In the genomic region with DNA sequence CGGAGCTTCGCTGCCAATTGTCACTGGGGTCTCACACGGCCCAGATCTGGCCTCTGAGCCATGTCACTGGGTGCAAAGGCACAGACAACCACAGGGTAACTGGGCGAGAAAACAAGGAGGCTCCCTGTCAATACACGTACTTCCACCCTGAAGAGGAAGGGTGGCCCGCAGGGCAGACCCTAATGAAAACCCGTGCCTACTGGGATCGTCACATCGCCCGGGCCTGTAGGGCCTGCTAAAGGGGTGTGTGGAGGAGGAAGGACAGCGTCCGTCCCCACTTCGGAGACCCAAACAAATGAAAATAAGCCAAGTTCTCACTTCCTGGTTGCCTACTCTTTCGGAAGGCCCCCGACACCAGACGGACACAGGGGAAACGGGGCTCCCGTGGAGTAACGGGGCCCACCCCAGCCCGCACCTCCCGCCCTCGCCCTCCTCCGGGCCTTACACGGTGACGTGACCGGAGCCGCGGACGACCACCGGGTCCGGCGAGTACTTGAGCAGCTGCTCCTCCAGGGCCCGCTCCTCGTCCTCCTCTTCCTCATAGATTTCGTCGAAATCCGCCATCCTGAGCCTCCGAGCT, we compare ENCODE assay signal across 9 cellular contexts. TPM values are rescaled to one million over a fixed set of nuclear protein-coding genes. Genes with fewer than 3 reads are reported as not detected.
A peak's percentile ranks its signal among the peaks of the same experiment; 100 is the strongest.
DNase-seq lines count a peak whose midpoint lies in the region; ATAC-seq and TF ChIP-seq lines count a peak whose summit lies in the region.
"Had no signal": no experiment of that assay in that cellular context is flagged by ENCODE, and none has a peak within 500 bp of the region (broad histone marks: within the 10 kb centered on the region; RNA-seq: fewer than 3 reads in every experiment).

No MANE protein-coding gene starts in this region.

- no peaks in the 10 kb centered on the region for H3K9me3 Mint-ChIP-seq in naive thymus-derived CD4-positive, alpha-beta T cell

- TF ChIP-seq CTCF in GM10266 (IDR thresholded peaks at IDR 0.05; ENCODE audit: control insufficient read depth, insufficient read depth, low read depth, missing control alignments): no peak

- H3K4me3 ChIP-seq in esophagus (ENCODE audit: low read depth in 1 of 2, low read length in 2 of 2): peak overlapping the region; percentile 98
- H3K4me3 ChIP-seq in naive thymus-derived CD4-positive, alpha-beta T cell (ENCODE audit: low read length): peak overlapping the region; percentile 68

- H3K27ac Mint-ChIP-seq in naive thymus-derived CD4-positive, alpha-beta T cell: peak overlapping the region; percentile 95 to 99 (median 98)

- H3K4me3 Mint-ChIP-seq in naive thymus-derived CD4-positive, alpha-beta T cell: peak overlapping the region; percentile 94 to 100 (median 97)

- 1% methylated on average over 38 of the region's 38 CpGs for WGBS in esophagus, 2 donors

- POLR2A ChIA-PET in naive thymus-derived CD4-positive, alpha-beta T cell (lab: Charles Lee): interaction anchor here (0.6 to 2.0 kb wide), 6 partner anchors 8 to 879 kb away, joined by 3 to 7 read pairs (median 3); no protein-coding TSS in a partner anchor

- H3K36me3 Mint-ChIP-seq in naive thymus-derived CD4-positive, alpha-beta T cell: peaks cover 0 to 15% (median 0%) of the 10 kb centered on the region in 5 donors

- peak overlapping the region; percentile 90 to 96 for H3K27ac ChIP-seq in esophagus (ENCODE audit: low read depth in 2 of 2, low read length in 1 of 2)
- peak overlapping the region; percentile 100 for H3K27ac ChIP-seq in naive thymus-derived CD4-positive, alpha-beta T cell (ENCODE audit: low read depth, low read length)
- H3K27ac ChIP-seq in temporal lobe (ENCODE audit: low read depth, low read length): peak overlapping the region; percentile 79

- CTCF ChIA-PET in naive thymus-derived CD4-positive, alpha-beta T cell (lab: Charles Lee): interaction anchor here (0.9 kb wide), 1 partner anchor 1351 kb away, joined by 3 read pairs; no protein-coding TSS in a partner anchor

- intact Hi-C loops in naive thymus-derived CD4-positive, alpha-beta T cell (cut with micrococcal nuclease): loop anchor here (1.0 to 10.0 kb wide), 15 partner anchors 8 to 1884 kb away; partner anchors contain the start of genes CEP135 (in 2 of the 2), EXOC1 (in 2 of the 2), SCFD2 (in 2 of the 2) and CLOCK (in 1 of the 2)

- H3K9me3 ChIP-seq in esophagus (ENCODE audit: control insufficient read depth in 2 of 2, insufficient read depth in 1 of 2, low read depth in 1 of 2, low read length in 1 of 2): no peaks in the 10 kb centered on the region
- H3K9me3 ChIP-seq in naive thymus-derived CD4-positive, alpha-beta T cell (ENCODE audit: control insufficient read depth in 2 of 3, low read length in 3 of 3): no peaks in the 10 kb centered on the region

- ATAC-seq in GM21723 (IDR thresholded peaks at IDR 0.05; ENCODE audit: unreplicated experiment): peak; percentile 40
- ATAC-seq in naive thymus-derived CD4-positive, alpha-beta T cell: peak; percentile 21

- H3K27me3 Mint-ChIP-seq in naive thymus-derived CD4-positive, alpha-beta T cell: peaks cover 0 to 2% (median 0%) of the 10 kb centered on the region in 5 donors

- H3K36me3 ChIP-seq in esophagus (ENCODE audit: control insufficient read depth in 2 of 2, insufficient read depth in 2 of 2, low read length in 1 of 2): no peaks in the 10 kb centered on the region
- peaks cover 0 to 8% (median 0%) of the 10 kb centered on the region in 3 experiments for H3K36me3 ChIP-seq in naive thymus-derived CD4-positive, alpha-beta T cell (ENCODE audit: control insufficient read depth in 2 of 3, insufficient read depth in 3 of 3, low read length in 3 of 3)

- peak; percentile 52 for DNase-seq in GM10266 (ENCODE audit: extremely low spot score)
- peak; percentile 22 for DNase-seq in LHCN-M2 (ENCODE audit: low read depth)
- DNase-seq in activated T-cell treated with anti-CD3 and anti-CD28 coated beads for 24 hours (ENCODE audit: low read depth): peak; percentile 15
- DNase-seq in naive thymus-derived CD4-positive, alpha-beta T cell: peak in 5 of 9 donors; percentile 43 to 52 (median 45)
- DNase-seq in cerebellum (ENCODE audit: low spot score): no peak

- no peaks in the 10 kb centered on the region for H3K27me3 ChIP-seq in esophagus (ENCODE audit: control insufficient read depth in 1 of 2, insufficient read depth in 2 of 2, low read length in 2 of 2)
- no peaks in the 10 kb centered on the region for H3K27me3 ChIP-seq in naive thymus-derived CD4-positive, alpha-beta T cell (ENCODE audit: control insufficient read depth in 2 of 2, insufficient read depth in 2 of 2, low read length in 2 of 2)

- H3K4me1 Mint-ChIP-seq in naive thymus-derived CD4-positive, alpha-beta T cell: peaks cover 44 to 66% (median 49%) of the 10 kb centered on the region in 7 donors

- peaks cover 0 to 4% of the 10 kb centered on the region in 2 donors for H3K4me1 ChIP-seq in esophagus (ENCODE audit: control insufficient read depth in 2 of 2, insufficient read depth in 2 of 2, low read length in 1 of 2)
- peaks cover 11 to 32% of the 10 kb centered on the region in 2 donors for H3K4me1 ChIP-seq in naive thymus-derived CD4-positive, alpha-beta T cell (ENCODE audit: control insufficient read depth in 2 of 2, insufficient read depth in 2 of 2, low read length in 2 of 2)

RNA-seq across cellular contexts. Expression of gene CHIC2, which starts 0.6 kb away (rescaled TPM):
- total RNA-seq in LHCN-M2 (2014; rRNA removed): 29.6 and 37.2 TPM in 2 replicates
- polyA plus RNA-seq in LHCN-M2 (2012): 38.7 TPM
- 10 to 100 TPM; 16.5 to 22.1 TPM for polyA plus RNA-seq in esophagus
- total RNA-seq in naive thymus-derived CD4-positive, alpha-beta T cell: 10 to 100 TPM; 22.4 to 55.7 (median 40.7) TPM
- polyA plus RNA-seq in naive thymus-derived CD4-positive, alpha-beta T cell: 10 to 100 TPM; 59.0 to 64.2 TPM
- total RNA-seq in temporal lobe: 22.9 TPM
- 33.1 TPM for total RNA-seq in cerebellum

RNA-seq across cellular contexts. Expression of gene GSX2, which starts 36.1 kb away (rescaled TPM):
- not detected in 2 replicates for total RNA-seq in LHCN-M2 (2014; rRNA removed)
- 0.33 TPM for polyA plus RNA-seq in LHCN-M2 (2012)
- polyA plus RNA-seq in esophagus: not detected
- not detected for total RNA-seq in naive thymus-derived CD4-positive, alpha-beta T cell
- polyA plus RNA-seq in naive thymus-derived CD4-positive, alpha-beta T cell: not detected
- 1.7 TPM for total RNA-seq in temporal lobe
- not detected for total RNA-seq in cerebellum
- total RNA-seq: pulmonary artery endothelial cell had no signal
